8 cellular contexts compared by ENCODE assay signal in genomic region chr5:179530069-179530998, GRCh38. TPM values are rescaled to one million over a fixed set of nuclear protein-coding genes. Genes with fewer than 3 reads are reported as not detected.
A peak's percentile ranks its signal among the peaks of the same experiment; 100 is the strongest.
DNase-seq lines count a peak whose midpoint lies in the region; ATAC-seq, FAIRE-seq and TF ChIP-seq lines count a peak whose summit lies in the region.

No MANE protein-coding gene starts in this region.

- peaks cover 15% of the 10 kb centered on the region for H3K79me2 ChIP-seq in DND-41 (ENCODE audit: insufficient read depth, low read length)

- no peaks in the 10 kb centered on the region for H3K27me3 Mint-ChIP-seq in activated naive CD8-positive, alpha-beta T cell treated with anti-CD3 and anti-CD28 coated beads, Interleukin-2, amount 10 ng/mL, durations not matched to agents 7 days and 5 days

- H3K4me2 ChIP-seq in DND-41 (ENCODE audit: insufficient read depth, low read length), result peak overlapping the region; percentile 76

- H3K27ac ChIP-seq in DND-41 (ENCODE audit: low read length) (peak overlapping the region; percentile 76), RWPE2 (ENCODE audit: poor library complexity, severe bottlenecking) (no peak overlapping the region), small intestine (ENCODE audit: low read depth in 1 of 2, low read length in 1 of 2) (peak overlapping the region; percentile 27 to 74)

- no peaks in the 10 kb centered on the region for H3K36me3 ChIP-seq in DND-41 (ENCODE audit: insufficient read depth, low read length)
- no peaks in the 10 kb centered on the region for H3K36me3 ChIP-seq in RWPE2 (ENCODE audit: low read depth)
- H3K36me3 ChIP-seq in small intestine (ENCODE audit: control insufficient read depth in 2 of 2, insufficient read depth in 2 of 2, low read length in 2 of 2), result no peaks in the 10 kb centered on the region

- in situ Hi-C loops in ACHN (cut with HindIII; ENCODE audit: low pct_ligation_motif_present, low pct_unique_long_range_greater_than_20kb, low sequenced_read_pairs), result no loop called here

- peaks cover 11% of the 10 kb centered on the region for H3K4me1 Mint-ChIP-seq in activated naive CD8-positive, alpha-beta T cell treated with anti-CD3 and anti-CD28 coated beads, Interleukin-2, amount 10 ng/mL, durations not matched to agents 7 days and 5 days

- DNase-seq in DND-41 (peak; percentile 87), RWPE2 (ENCODE audit: low spot score) (no peak), small intestine (peak; percentile 40), ACHN (no peak), NCI-H2107 (lab: John Stamatoyannopoulos, UW) (no peak)
- DNase-seq in activated naive CD8-positive, alpha-beta T cell treated with anti-CD3 and anti-CD28 coated beads, Interleukin-2, amount 10 ng/mL, durations not matched to agents 7 days and 5 days, result peak; percentile 76

- ATAC-seq in DND-41 (ENCODE audit: insufficient read depth, low read depth) (peak; percentile 99), GM21786 (IDR thresholded peaks at IDR 0.05; ENCODE audit: unreplicated experiment) (peak; percentile 74), RWPE2 (ENCODE audit: low read depth) (peak; percentile 44; the same call in 1 of the 3 replicates)
- ATAC-seq in activated naive CD8-positive, alpha-beta T cell treated with anti-CD3 and anti-CD28 coated beads, Interleukin-2, amount 10 ng/mL, durations not matched to agents 7 days and 5 days (ENCODE audit: low read depth), result peak; percentile 93

- FAIRE-seq in small intestine (lab: Jason Lieb, UNC), result no peak

- H3K9me3 Mint-ChIP-seq in activated naive CD8-positive, alpha-beta T cell treated with anti-CD3 and anti-CD28 coated beads, Interleukin-2, amount 10 ng/mL, durations not matched to agents 7 days and 5 days, result no peaks in the 10 kb centered on the region

- H3K9me3 ChIP-seq in DND-41 (ENCODE audit: insufficient read depth, low read length, severe bottlenecking), result no peaks in the 10 kb centered on the region
- H3K9me3 ChIP-seq in RWPE2 (ENCODE audit: severe bottlenecking), result no peaks in the 10 kb centered on the region
- no peaks in the 10 kb centered on the region for H3K9me3 ChIP-seq in small intestine (ENCODE audit: control insufficient read depth, low read depth)

- TF ChIP-seq CTCF in DND-41 (IDR thresholded peaks at IDR 0.05; ENCODE audit: borderline replicate concordance, extremely low read depth, low read length, poor library complexity, severe bottlenecking) (peak; percentile 58), RWPE2 (IDR thresholded peaks at IDR 0.05; ENCODE audit: poor library complexity, severe bottlenecking) (no peak)

- H3K27me3 ChIP-seq in DND-41 (ENCODE audit: insufficient read depth, low read length, poor library complexity) (no peaks in the 10 kb centered on the region), RWPE2 (ENCODE audit: insufficient read depth, poor library complexity, severe bottlenecking) (no peaks in the 10 kb centered on the region), small intestine (ENCODE audit: control insufficient read depth in 2 of 2, insufficient read depth in 2 of 2, low read length in 2 of 2) (no peaks in the 10 kb centered on the region)

- H3K4me3 ChIP-seq in DND-41 (ENCODE audit: low read depth in 1 of 2, low read length in 2 of 2) (peak overlapping the region; percentile 40 to 72; a peak in 3 of 4 replicates), RWPE2 (ENCODE audit: severe bottlenecking) (no peak overlapping the region), iPS-11a (ENCODE audit: low read depth, low read length) (peak overlapping the region; percentile 25), small intestine (ENCODE audit: low read depth in 1 of 2, low read length in 2 of 2) (peak overlapping the region; percentile 40 to 57)

- peak overlapping the region; percentile 97 for H2AFZ ChIP-seq in DND-41 (ENCODE audit: low read depth, low read length)

- H3K36me3 Mint-ChIP-seq in activated naive CD8-positive, alpha-beta T cell treated with anti-CD3 and anti-CD28 coated beads, Interleukin-2, amount 10 ng/mL, durations not matched to agents 7 days and 5 days, result no peaks in the 10 kb centered on the region

- H3K27ac Mint-ChIP-seq in activated naive CD8-positive, alpha-beta T cell treated with anti-CD3 and anti-CD28 coated beads, Interleukin-2, amount 10 ng/mL, durations not matched to agents 7 days and 5 days, result peak overlapping the region; percentile 45

- no peaks in the 10 kb centered on the region for H4K20me1 ChIP-seq in DND-41 (ENCODE audit: insufficient read depth, low read length)

- H3K4me1 ChIP-seq in DND-41 (ENCODE audit: insufficient read depth, low read length), result peaks cover 31% of the 10 kb centered on the region
- peaks cover 3% of the 10 kb centered on the region for H3K4me1 ChIP-seq in RWPE2 (ENCODE audit: insufficient read depth, poor library complexity, severe bottlenecking)
- H3K4me1 ChIP-seq in small intestine (ENCODE audit: control insufficient read depth in 2 of 2, insufficient read depth in 1 of 2, low read depth in 1 of 2, low read length in 1 of 2), result no peaks in the 10 kb centered on the region

- peak overlapping the region; percentile 80 for H3K9ac ChIP-seq in DND-41 (ENCODE audit: low read depth, low read length)

- POLR2A ChIA-PET in activated naive CD8-positive, alpha-beta T cell treated with anti-CD3 and anti-CD28 coated beads, Interleukin-2, amount 10 ng/mL, durations not matched to agents 7 days and 5 days (lab: Charles Lee), result interaction anchor here (0.7 to 1.1 kb wide), 4 partner anchors 15 to 93 kb away, joined by 3 to 6 read pairs (median 3); partner anchors contain the start of genes HNRNPH1 and RUFY1

- peak overlapping the region; percentile 65 for H3K4me3 Mint-ChIP-seq in activated naive CD8-positive, alpha-beta T cell treated with anti-CD3 and anti-CD28 coated beads, Interleukin-2, amount 10 ng/mL, durations not matched to agents 7 days and 5 days

- 21 to 35% (median 32%) methylated on average over 64 to 65 of the region's 65 CpGs for WGBS in small intestine, 3 donors

RNA-seq across cellular contexts. Expression of gene RUFY1, which starts 20.0 kb away (rescaled TPM):
- 10 to 100 TPM; 43.0 to 48.9 TPM for total RNA-seq in activated naive CD8-positive, alpha-beta T cell treated with anti-CD3 and anti-CD28 coated beads, Interleukin-2, amount 10 ng/mL, durations not matched to agents 7 days and 5 days
- polyA plus RNA-seq in small intestine, result 10 to 100 TPM; 28.8 to 37.6 (median 28.9) TPM

Comparison
In these comparisons a context has a peak if more than half of its experiments do, and no peak if none do; other contexts are left out.
1. ATAC-seq: peak in every context shown above with its lines; median percentile 99 in DND-41; 93 in activated naive CD8-positive, alpha-beta T cell treated with anti-CD3 and anti-CD28 coated beads, Interleukin-2, amount 10 ng/mL, durations not matched to agents 7 days and 5 days; 74 in GM21786; 44 in RWPE2.
2. DNase-seq: peak in DND-41 (single experiment), activated naive CD8-positive, alpha-beta T cell treated with anti-CD3 and anti-CD28 coated beads, Interleukin-2, amount 10 ng/mL, durations not matched to agents 7 days and 5 days (single experiment) and small intestine (single experiment); none in RWPE2 (single experiment), ACHN (single experiment) and NCI-H2107 (single experiment).